In genomic region chr5:132664696-132665209, GRCh38 we compare ENCODE assay signal across 18 cellular contexts. TPM values are rescaled to one million over a fixed set of nuclear protein-coding genes. Genes with fewer than 3 reads are reported as not detected.
DNase-seq lines count a peak whose midpoint lies in the region; ATAC-seq, FAIRE-seq and TF ChIP-seq lines count a peak whose summit lies in the region.
"Had no signal": no experiment of that assay in that cellular context is flagged by ENCODE, and none has a peak within 500 bp of the region (broad histone marks: within the 10 kb centered on the region; RNA-seq: fewer than 3 reads in every experiment).

No MANE protein-coding gene starts in this region.

- peak overlapping the region; percentile 94 for H2AFZ ChIP-seq in K562 (ENCODE audit: low read depth, low read length)

- TF ChIP-seq EP300 in K562 (IDR thresholded peaks at IDR 0.05; ENCODE audit: low read length), result no peak

- no peak for DNase-seq in activated CD8-positive, alpha-beta T cell treated with anti-CD3 and anti-CD28 coated beads for 36 hours
- no peak for DNase-seq in activated CD8-positive, alpha-beta T cell treated with anti-CD3 and anti-CD28 coated beads, Interleukin-2, amount 10 ng/mL, durations not matched to agents 7 days and 5 days
- DNase-seq in CD8-positive, alpha-beta memory T cell, result no peak
- no peak for DNase-seq in K562 (ENCODE audit: extremely low read depth in 1 of 4, low spot score in 3 of 4)
- DNase-seq in stimulated activated effector memory CD8-positive, alpha-beta T cell treated with anti-CD3 and anti-CD28 coated beads, Interleukin-12 subunit alpha, Interleukin-12 subunit beta, amount 100 ng/mL, for 72 hours (ENCODE audit: low spot score in 2 of 2), result no peak
- DNase-seq in CD4-positive, alpha-beta T cell, result no peak
- no peak for DNase-seq in effector CD4-positive, alpha-beta T cell
- DNase-seq: Caco-2, DMS153, KBM-7, MV-4-11, NCI-H1417 treated with DMSO at 0.1 percent for 48 hours, NCI-H1930, NCI-H526 treated with DMSO at 0.1 percent for 48 hours had no signal

- no TSS peak for BruUV-seq in K562 (replicated peaks; lab: Mats Ljungman, UMichigan)

- TF ChIP-seq POLR2A in K562 (conservative IDR thresholded peaks at IDR 0.05), result no peak

- peak overlapping the region; percentile 85 for H3K27ac ChIP-seq in CD8-positive, alpha-beta memory T cell (ENCODE audit: low read depth, low read length)
- no peak overlapping the region for H3K27ac ChIP-seq in K562 (ENCODE audit: extremely low read depth, low read depth, low read length)
- no peak overlapping the region for H3K27ac ChIP-seq in CD4-positive, alpha-beta T cell (ENCODE audit: low read depth, low read length)
- H3K27ac ChIP-seq: A549 had no signal

- peak overlapping the region; percentile 83 for H3K27ac Mint-ChIP-seq in activated CD8-positive, alpha-beta T cell treated with anti-CD3 and anti-CD28 coated beads for 36 hours
- no peak overlapping the region for H3K27ac Mint-ChIP-seq in activated CD8-positive, alpha-beta T cell treated with anti-CD3 and anti-CD28 coated beads, Interleukin-2, amount 10 ng/mL, durations not matched to agents 7 days and 5 days
- peak overlapping the region in 7 of 8 donors; percentile 80 to 98 (median 91) for H3K27ac Mint-ChIP-seq in CD8-positive, alpha-beta memory T cell
- peak overlapping the region; percentile 92 for H3K27ac Mint-ChIP-seq in stimulated activated effector memory CD8-positive, alpha-beta T cell treated with anti-CD3 and anti-CD28 coated beads, Interleukin-12 subunit alpha, Interleukin-12 subunit beta, amount 100 ng/mL, for 72 hours
- H3K27ac Mint-ChIP-seq in CD4-positive, alpha-beta T cell, result no peak overlapping the region

- no peak overlapping the region for H3K4me3 Mint-ChIP-seq in activated CD8-positive, alpha-beta T cell treated with anti-CD3 and anti-CD28 coated beads for 36 hours
- H3K4me3 Mint-ChIP-seq in activated CD8-positive, alpha-beta T cell treated with anti-CD3 and anti-CD28 coated beads, Interleukin-2, amount 10 ng/mL, durations not matched to agents 7 days and 5 days, result no peak overlapping the region
- peak overlapping the region in 1 of 7 donors; percentile 42 for H3K4me3 Mint-ChIP-seq in CD8-positive, alpha-beta memory T cell
- peak overlapping the region; percentile 57 for H3K4me3 Mint-ChIP-seq in stimulated activated effector memory CD8-positive, alpha-beta T cell treated with anti-CD3 and anti-CD28 coated beads, Interleukin-12 subunit alpha, Interleukin-12 subunit beta, amount 100 ng/mL, for 72 hours
- H3K4me3 Mint-ChIP-seq in CD4-positive, alpha-beta T cell, result no peak overlapping the region
- H3K4me3 Mint-ChIP-seq: CD14-positive monocyte had no signal

- H3K27me3 ChIP-seq in CD8-positive, alpha-beta memory T cell (ENCODE audit: insufficient read depth, low read length, poor library complexity, severe bottlenecking), result no peaks in the 10 kb centered on the region
- no peaks in the 10 kb centered on the region for H3K27me3 ChIP-seq in K562 (ENCODE audit: control insufficient read depth in 2 of 2, insufficient read depth in 2 of 2, low read length in 2 of 2)
- H3K27me3 ChIP-seq in CD4-positive, alpha-beta T cell (ENCODE audit: control insufficient read depth, insufficient read depth, low read length), result no peaks in the 10 kb centered on the region

- H3K9me3 Mint-ChIP-seq in activated CD8-positive, alpha-beta T cell treated with anti-CD3 and anti-CD28 coated beads for 36 hours, result no peaks in the 10 kb centered on the region
- no peaks in the 10 kb centered on the region for H3K9me3 Mint-ChIP-seq in activated CD8-positive, alpha-beta T cell treated with anti-CD3 and anti-CD28 coated beads, Interleukin-2, amount 10 ng/mL, durations not matched to agents 7 days and 5 days (ENCODE audit: insufficient read depth)
- no peaks in the 10 kb centered on the region for H3K9me3 Mint-ChIP-seq in CD8-positive, alpha-beta memory T cell
- no peaks in the 10 kb centered on the region for H3K9me3 Mint-ChIP-seq in stimulated activated effector memory CD8-positive, alpha-beta T cell treated with anti-CD3 and anti-CD28 coated beads, Interleukin-12 subunit alpha, Interleukin-12 subunit beta, amount 100 ng/mL, for 72 hours
- no peaks in the 10 kb centered on the region for H3K9me3 Mint-ChIP-seq in CD4-positive, alpha-beta T cell

- H3K27me3 Mint-ChIP-seq in activated CD8-positive, alpha-beta T cell treated with anti-CD3 and anti-CD28 coated beads for 36 hours, result no peaks in the 10 kb centered on the region
- no peaks in the 10 kb centered on the region for H3K27me3 Mint-ChIP-seq in activated CD8-positive, alpha-beta T cell treated with anti-CD3 and anti-CD28 coated beads, Interleukin-2, amount 10 ng/mL, durations not matched to agents 7 days and 5 days (ENCODE audit: low read depth)
- peaks cover 0 to 4% of the 10 kb centered on the region in 2 donors for H3K27me3 Mint-ChIP-seq in CD8-positive, alpha-beta memory T cell
- no peaks in the 10 kb centered on the region for H3K27me3 Mint-ChIP-seq in CD4-positive, alpha-beta T cell

- no peaks in the 10 kb centered on the region for H4K20me1 ChIP-seq in K562 (replicated peaks; ENCODE audit: control insufficient read depth, insufficient read depth, low read length)

- H3K9ac ChIP-seq in K562 (ENCODE audit: insufficient read depth in 1 of 2, low read depth in 2 of 2, low read length in 2 of 2), result peak overlapping the region; percentile 58 to 83; a peak in 2 of 4 replicates

- H3K4me1 Mint-ChIP-seq in activated CD8-positive, alpha-beta T cell treated with anti-CD3 and anti-CD28 coated beads for 36 hours (ENCODE audit: low read depth), result peaks cover 49% of the 10 kb centered on the region
- peaks cover 49% of the 10 kb centered on the region for H3K4me1 Mint-ChIP-seq in activated CD8-positive, alpha-beta T cell treated with anti-CD3 and anti-CD28 coated beads, Interleukin-2, amount 10 ng/mL, durations not matched to agents 7 days and 5 days (ENCODE audit: low read depth)
- H3K4me1 Mint-ChIP-seq in CD8-positive, alpha-beta memory T cell, result peaks cover 23 to 42% (median 23%) of the 10 kb centered on the region in 3 donors
- peaks cover 73% of the 10 kb centered on the region for H3K4me1 Mint-ChIP-seq in stimulated activated effector memory CD8-positive, alpha-beta T cell treated with anti-CD3 and anti-CD28 coated beads, Interleukin-12 subunit alpha, Interleukin-12 subunit beta, amount 100 ng/mL, for 72 hours
- H3K4me1 Mint-ChIP-seq in CD4-positive, alpha-beta T cell (ENCODE audit: low read depth), result no peaks in the 10 kb centered on the region
- H3K4me1 Mint-ChIP-seq: CD14-positive monocyte had no signal

- H3K36me3 ChIP-seq in CD8-positive, alpha-beta memory T cell (ENCODE audit: insufficient read depth, low read length), result no peaks in the 10 kb centered on the region
- no peaks in the 10 kb centered on the region for H3K36me3 ChIP-seq in K562 (ENCODE audit: control insufficient read depth, insufficient read depth, low read length)

- CTCF ChIA-PET in activated CD8-positive, alpha-beta T cell treated with anti-CD3 and anti-CD28 coated beads for 36 hours (lab: Charles Lee), result interaction anchor here (0.9 kb wide), 1 partner anchor 15 kb away, joined by 3 read pairs; no protein-coding TSS in a partner anchor
- CTCF ChIA-PET in activated CD8-positive, alpha-beta T cell treated with anti-CD3 and anti-CD28 coated beads, Interleukin-2, amount 10 ng/mL, durations not matched to agents 7 days and 5 days (lab: Charles Lee), result interaction anchor here (1.2 to 1.6 kb wide), 3 partner anchors 82 to 155 kb away, joined by 3 to 7 read pairs (median 3); no protein-coding TSS in a partner anchor
- CTCF ChIA-PET in CD8-positive, alpha-beta memory T cell (lab: Charles Lee), result interaction anchor here (0.9 kb wide), 1 partner anchor 155 kb away, joined by 3 read pairs; no protein-coding TSS in a partner anchor
- CTCF ChIA-PET in K562 (lab: Yijun Ruan, JAX; ENCODE audit: low intra/inter-chr PET ratio), result no interaction called here
- CTCF ChIA-PET in CD4-positive, alpha-beta T cell (lab: Charles Lee), result no interaction called here

- intact Hi-C loops in activated CD8-positive, alpha-beta T cell treated with anti-CD3 and anti-CD28 coated beads for 36 hours (cut with micrococcal nuclease), result no loop called here
- intact Hi-C loops in K562 (cut with micrococcal nuclease), result loop anchor here (5.0 kb wide), 2 partner anchors 73 to 158 kb away; partner anchors contain the start of gene KIF3A
- intact Hi-C loops in CD4-positive, alpha-beta T cell (cut with DNase I, micrococcal nuclease), result no loop called here

- POLR2A ChIA-PET in activated CD8-positive, alpha-beta T cell treated with anti-CD3 and anti-CD28 coated beads for 36 hours (lab: Charles Lee), result interaction anchor here (1.1 to 9.9 kb wide), 2 partner anchors 9 to 22 kb away, joined by 4 to 102 read pairs; partner anchors contain the start of gene IL4
- POLR2A ChIA-PET in activated CD8-positive, alpha-beta T cell treated with anti-CD3 and anti-CD28 coated beads, Interleukin-2, amount 10 ng/mL, durations not matched to agents 7 days and 5 days (lab: Charles Lee), result no interaction called here
- POLR2A ChIA-PET in CD8-positive, alpha-beta memory T cell (lab: Charles Lee), result no interaction called here
- POLR2A ChIA-PET in K562 (lab: Yijun Ruan, JAX), result interaction anchor here (0.7 to 2.5 kb wide), 4 partner anchors 10 to 90 kb away, joined by 3 to 12 read pairs (median 4); partner anchors contain the start of gene IL4
- POLR2A ChIA-PET in CD4-positive, alpha-beta T cell (lab: Charles Lee), result no interaction called here

- H3K4me3 ChIP-seq in CD8-positive, alpha-beta memory T cell (ENCODE audit: low read length), result no peak overlapping the region
- no peak overlapping the region for H3K4me3 ChIP-seq in K562
- H3K4me3 ChIP-seq: A549 had no signal

- 88% methylated on average over 9 of the region's 9 CpGs for WGBS in K562 (ENCODE audit: insufficient coverage, low coverage, missing lambda C conversion rate)

- in situ Hi-C loops in K562 (cut with MboI), result no loop called here

- no peaks in the 10 kb centered on the region for H3K79me2 ChIP-seq in K562 (ENCODE audit: control insufficient read depth, insufficient read depth, low read length)

- no peak for TF ChIP-seq CTCF in activated CD8-positive, alpha-beta T cell treated with anti-CD3 and anti-CD28 coated beads for 36 hours (IDR thresholded peaks at IDR 0.05)
- no peak for TF ChIP-seq CTCF in K562 (IDR thresholded peaks at IDR 0.05 in 2 of 3, conservative IDR thresholded peaks at IDR 0.05 in 1 of 3; ENCODE audit: insufficient read depth in 2 of 3, low read depth in 1 of 3, low read length in 3 of 3)
- no peak for TF ChIP-seq CTCF in CD4-positive, alpha-beta T cell (IDR thresholded peaks at IDR 0.05)

- TF ChIP-seq RAD21 in K562 (CRISPR knock-in tag; conservative IDR thresholded peaks at IDR 0.05 in 1 of 2, IDR thresholded peaks at IDR 0.05 in 1 of 2), result no peak

- no peak for ATAC-seq in activated CD8-positive, alpha-beta T cell treated with anti-CD3 and anti-CD28 coated beads for 36 hours
- ATAC-seq in activated CD8-positive, alpha-beta T cell treated with anti-CD3 and anti-CD28 coated beads, Interleukin-2, amount 10 ng/mL, durations not matched to agents 7 days and 5 days, result no peak
- ATAC-seq in K562, result no peak
- no peak for ATAC-seq in stimulated activated effector memory CD8-positive, alpha-beta T cell treated with anti-CD3 and anti-CD28 coated beads, Interleukin-12 subunit alpha, Interleukin-12 subunit beta, amount 100 ng/mL, for 72 hours
- no peak for ATAC-seq in CD4-positive, alpha-beta T cell (ENCODE audit: poor library complexity)
- ATAC-seq: A549 had no signal

- H3K9me1 ChIP-seq in K562 (ENCODE audit: control insufficient read depth, insufficient read depth, low read length), result no peaks in the 10 kb centered on the region

- peaks cover 28% of the 10 kb centered on the region for H3K4me1 ChIP-seq in CD8-positive, alpha-beta memory T cell (ENCODE audit: insufficient read depth, low read length)
- H3K4me1 ChIP-seq in K562 (replicated peaks in 1 of 2; ENCODE audit: control insufficient read depth in 2 of 2, insufficient read depth in 2 of 2, low read length in 2 of 2), result peaks cover 66 to 81% of the 10 kb centered on the region in 2 experiments
- H3K4me1 ChIP-seq: A549 had no signal

- FAIRE-seq in K562 (lab: Jason Lieb, UNC), result no peak
- FAIRE-seq: A549, RCC 7860 had no signal

- no peaks in the 10 kb centered on the region for H3K9me3 ChIP-seq in CD8-positive, alpha-beta memory T cell (ENCODE audit: low read length)
- no peaks in the 10 kb centered on the region for H3K9me3 ChIP-seq in K562 (replicated peaks; ENCODE audit: control insufficient read depth, insufficient read depth, low read depth, low read length)
- no peaks in the 10 kb centered on the region for H3K9me3 ChIP-seq in CD4-positive, alpha-beta T cell (ENCODE audit: control insufficient read depth, low read length)
- H3K9me3 ChIP-seq: A549, Caco-2 had no signal

- H3K4me2 ChIP-seq in K562 (ENCODE audit: insufficient read depth, low read length), result peak overlapping the region; percentile 48; the same call in 1 of the 2 replicates
- H3K4me2 ChIP-seq: A549 had no signal

- no peaks in the 10 kb centered on the region for H3K36me3 Mint-ChIP-seq in activated CD8-positive, alpha-beta T cell treated with anti-CD3 and anti-CD28 coated beads for 36 hours (ENCODE audit: low read depth)
- no peaks in the 10 kb centered on the region for H3K36me3 Mint-ChIP-seq in activated CD8-positive, alpha-beta T cell treated with anti-CD3 and anti-CD28 coated beads, Interleukin-2, amount 10 ng/mL, durations not matched to agents 7 days and 5 days (ENCODE audit: low read depth)
- H3K36me3 Mint-ChIP-seq in CD8-positive, alpha-beta memory T cell, result no peaks in the 10 kb centered on the region
- H3K36me3 Mint-ChIP-seq in stimulated activated effector memory CD8-positive, alpha-beta T cell treated with anti-CD3 and anti-CD28 coated beads, Interleukin-12 subunit alpha, Interleukin-12 subunit beta, amount 100 ng/mL, for 72 hours, result peaks cover 23% of the 10 kb centered on the region
- H3K36me3 Mint-ChIP-seq in CD4-positive, alpha-beta T cell (ENCODE audit: low read depth), result no peaks in the 10 kb centered on the region
- H3K36me3 Mint-ChIP-seq: CD14-positive monocyte had no signal

RNA-seq across cellular contexts. Expression of gene IL13, which starts 6.8 kb away (rescaled TPM):
- total RNA-seq in activated CD8-positive, alpha-beta T cell treated with anti-CD3 and anti-CD28 coated beads for 36 hours, result 1 to 10 TPM; 4.8 to 6.5 TPM
- 1 to 10 TPM; 1.4 to 1.6 TPM for total RNA-seq in activated CD8-positive, alpha-beta T cell treated with anti-CD3 and anti-CD28 coated beads, Interleukin-2, amount 10 ng/mL, durations not matched to agents 7 days and 5 days
- total RNA-seq in CD8-positive, alpha-beta memory T cell, result 10 to 100 TPM; 65.3 to 69.0 TPM
- polyA plus RNA-seq in CD8-positive, alpha-beta memory T cell, result not detected
- total RNA-seq in K562 (2011; cell fraction: chromatin; rRNA removed; ENCODE audit: low replicate concordance), result not detected in 2 replicates
- not detected in 2 replicates for total RNA-seq in K562 (2011; cell fraction: nucleolus; rRNA removed)
- total RNA-seq in K562 (2011; cell fraction: nucleoplasm; rRNA removed), result not detected in 2 replicates
- total RNA-seq in K562 (2014; rRNA removed) (not detected in 2 replicates), K562 (2014; rRNA removed; fragmentation: Illumina TruSeq; extraction: Trizol) (not detected in 2 replicates), K562 (2015; rRNA removed; fragmentation: Illumina TruSeq; extraction: Trizol) (not detected in 2 replicates), K562 (2021) (not detected in 2 replicates)
- polyA plus RNA-seq in K562 (2011; rRNA removed) (0.04 TPM in 1 of 2 replicates, not detected in the other), K562 (2014; fragmentation: Illumina TruSeq; extraction: Trizol) (not detected in 2 replicates), K562 (2014; fragmentation: Nextera tagmentation; extraction: Ambion mirVana) (not detected), K562 (2014; rRNA removed) (not detected in 2 replicates)
- not detected in 2 replicates for polyA plus RNA-seq in K562 (2011; cell fraction: cytosol; rRNA removed)
- not detected in 2 replicates for polyA plus RNA-seq in K562 (2011; cell fraction: nucleus; rRNA removed)
- polyA plus RNA-seq in K562 (2012), result 0.10 TPM in 1 of 2 replicates, not detected in the other
- polyA minus RNA-seq in K562 (2011; rRNA and poly(A)+ RNA removed), result not detected in 2 replicates
- polyA minus RNA-seq in K562 (2011; cell fraction: cytosol; rRNA and poly(A)+ RNA removed), result not detected in 2 replicates
- not detected in 2 replicates for polyA minus RNA-seq in K562 (2011; cell fraction: nucleus; rRNA and poly(A)+ RNA removed)
- total RNA-seq in CD4-positive, alpha-beta T cell, result under 1 TPM in 1 of 2 experiments, not detected in 1; 0.17 TPM
- total RNA-seq: Caco-2, H4 had no signal
- polyA plus RNA-seq: CD14-positive monocyte had no signal

RNA-seq across cellular contexts. Expression of gene IL4, which starts 9.0 kb away (rescaled TPM):
- 1 to 10 TPM in 1 of 2 experiments, under 1 TPM in 1; 0.72 to 1.4 TPM for total RNA-seq in activated CD8-positive, alpha-beta T cell treated with anti-CD3 and anti-CD28 coated beads for 36 hours
- not detected for total RNA-seq in activated CD8-positive, alpha-beta T cell treated with anti-CD3 and anti-CD28 coated beads, Interleukin-2, amount 10 ng/mL, durations not matched to agents 7 days and 5 days
- 1 to 10 TPM; 6.4 to 6.8 TPM for total RNA-seq in CD8-positive, alpha-beta memory T cell
- not detected for polyA plus RNA-seq in CD8-positive, alpha-beta memory T cell
- total RNA-seq in K562 (2011; cell fraction: chromatin; rRNA removed; ENCODE audit: low replicate concordance), result not detected in 2 replicates
- total RNA-seq in K562 (2011; cell fraction: nucleolus; rRNA removed), result not detected in 2 replicates
- not detected in 2 replicates for total RNA-seq in K562 (2011; cell fraction: nucleoplasm; rRNA removed)
- total RNA-seq in K562 (2014; rRNA removed) (not detected in 2 replicates), K562 (2014; rRNA removed; fragmentation: Illumina TruSeq; extraction: Trizol) (not detected in 2 replicates), K562 (2015; rRNA removed; fragmentation: Illumina TruSeq; extraction: Trizol) (not detected in 2 replicates), K562 (2021) (not detected in 2 replicates)
- polyA plus RNA-seq in K562 (2011; rRNA removed) (not detected in 2 replicates), K562 (2014; fragmentation: Illumina TruSeq; extraction: Trizol) (not detected in 2 replicates), K562 (2014; fragmentation: Nextera tagmentation; extraction: Ambion mirVana) (under 1 TPM; 0.22 to 0.62 TPM), K562 (2014; rRNA removed) (not detected in 2 replicates)
- polyA plus RNA-seq in K562 (2011; cell fraction: cytosol; rRNA removed), result 0.49 TPM in 1 of 2 replicates, not detected in the other
- polyA plus RNA-seq in K562 (2011; cell fraction: nucleus; rRNA removed), result not detected in 2 replicates
- not detected in 2 replicates for polyA plus RNA-seq in K562 (2012)
- polyA minus RNA-seq in K562 (2011; rRNA and poly(A)+ RNA removed), result not detected in 2 replicates
- not detected in 2 replicates for polyA minus RNA-seq in K562 (2011; cell fraction: cytosol; rRNA and poly(A)+ RNA removed)
- polyA minus RNA-seq in K562 (2011; cell fraction: nucleus; rRNA and poly(A)+ RNA removed), result not detected in 2 replicates
- not detected for total RNA-seq in CD4-positive, alpha-beta T cell
- total RNA-seq: Caco-2, H4 had no signal
- polyA plus RNA-seq: A549, CD14-positive monocyte had no signal

Comparison
In these comparisons a context has a peak if more than half of its experiments do, and no peak if none do; other contexts are left out.
1. H3K27ac Mint-ChIP-seq: peak in activated CD8-positive, alpha-beta T cell treated with anti-CD3 and anti-CD28 coated beads for 36 hours (single experiment), CD8-positive, alpha-beta memory T cell (7 of 8) and stimulated activated effector memory CD8-positive, alpha-beta T cell treated with anti-CD3 and anti-CD28 coated beads, Interleukin-12 subunit alpha, Interleukin-12 subunit beta, amount 100 ng/mL, for 72 hours (single experiment); none in activated CD8-positive, alpha-beta T cell treated with anti-CD3 and anti-CD28 coated beads, Interleukin-2, amount 10 ng/mL, durations not matched to agents 7 days and 5 days (single experiment) and CD4-positive, alpha-beta T cell (single experiment).
2. POLR2A ChIA-PET loops: an anchor here in activated CD8-positive, alpha-beta T cell treated with anti-CD3 and anti-CD28 coated beads for 36 hours (1.1 to 9.9 kb wide) and K562 (0.7 to 2.5 kb wide); none called in activated CD8-positive, alpha-beta T cell treated with anti-CD3 and anti-CD28 coated beads, Interleukin-2, amount 10 ng/mL, durations not matched to agents 7 days and 5 days, CD8-positive, alpha-beta memory T cell and CD4-positive, alpha-beta T cell.
3. RNA of gene IL13, which starts 6.8 kb away (total RNA-seq): 65.3 to 69.0 TPM in CD8-positive, alpha-beta memory T cell; 4.8 to 6.5 TPM in activated CD8-positive, alpha-beta T cell treated with anti-CD3 and anti-CD28 coated beads for 36 hours, 1.4 to 1.6 TPM in activated CD8-positive, alpha-beta T cell treated with anti-CD3 and anti-CD28 coated beads, Interleukin-2, amount 10 ng/mL, durations not matched to agents 7 days and 5 days, 0.17 TPM in CD4-positive, alpha-beta T cell and not detected in K562; every median in the first group is over 4 times any median in the second.
4. CTCF ChIA-PET loops: an anchor here in activated CD8-positive, alpha-beta T cell treated with anti-CD3 and anti-CD28 coated beads for 36 hours (0.9 kb wide), activated CD8-positive, alpha-beta T cell treated with anti-CD3 and anti-CD28 coated beads, Interleukin-2, amount 10 ng/mL, durations not matched to agents 7 days and 5 days (1.2 to 1.6 kb wide) and CD8-positive, alpha-beta memory T cell (0.9 kb wide); none called in K562 and CD4-positive, alpha-beta T cell.